8 cellular contexts compared by ENCODE assay signal in genomic region chr20:63573739-63574131, GRCh38. TPM values are rescaled to one million over a fixed set of nuclear protein-coding genes. Genes with fewer than 3 reads are reported as not detected.
A peak's percentile ranks its signal among the peaks of the same experiment; 100 is the strongest.
DNase-seq lines count a peak whose midpoint lies in the region; ATAC-seq and TF ChIP-seq lines count a peak whose summit lies in the region.

No MANE protein-coding gene starts in this region.

- peak overlapping the region; percentile 21 for H3K27ac ChIP-seq in AG04450 (ENCODE audit: low read depth, low read length)
- no peak overlapping the region for H3K27ac ChIP-seq in muscle layer of duodenum (ENCODE audit: low read length)

- intact Hi-C loops in dendritic cell treated with granulocyte-macrophage colony-stimulating factor and Interleukin-4, amounts not matched to agents 40 ng/mL and 50 ng/mL, for 4 days (cut with micrococcal nuclease), result no loop called here

- peak overlapping the region; percentile 85 for H3K4me3 ChIP-seq in AG04450 (ENCODE audit: low read depth, low read length)
- peak overlapping the region; percentile 62 for H3K4me3 ChIP-seq in LNCaP clone FGC (ENCODE audit: low read depth, low read length)
- H3K4me3 ChIP-seq in muscle layer of duodenum (ENCODE audit: low read depth in 1 of 2, low read length in 2 of 2), result peak overlapping the region; percentile 71 to 79

- CTCF ChIA-PET in AG04450 (lab: Charles Lee), result interaction anchor here (1.9 kb wide), 1 partner anchor 36 kb away, joined by 5 read pairs; the partner anchor contains the start of gene PTK6

- no peak for TF ChIP-seq CTCF in AG04450 (IDR thresholded peaks at IDR 0.05; ENCODE audit: low read depth, low read length)
- no peak for TF ChIP-seq CTCF in LNCaP clone FGC (IDR thresholded peaks at IDR 0.05; ENCODE audit: control insufficient read depth, extremely low read depth, insufficient read depth)

- no peaks in the 10 kb centered on the region for H3K9me3 Mint-ChIP-seq in dendritic cell treated with granulocyte-macrophage colony-stimulating factor and Interleukin-4, amounts not matched to agents 40 ng/mL and 50 ng/mL, for 4 days

- H3K27ac Mint-ChIP-seq in dendritic cell treated with granulocyte-macrophage colony-stimulating factor and Interleukin-4, amounts not matched to agents 40 ng/mL and 50 ng/mL, for 4 days, result peak overlapping the region; percentile 85

- H3K36me3 ChIP-seq in muscle layer of duodenum (ENCODE audit: control insufficient read depth in 1 of 2, insufficient read depth in 2 of 2, low read length in 2 of 2), result peaks cover 0 to 7% of the 10 kb centered on the region in 2 donors

- H3K4me1 Mint-ChIP-seq in dendritic cell treated with granulocyte-macrophage colony-stimulating factor and Interleukin-4, amounts not matched to agents 40 ng/mL and 50 ng/mL, for 4 days (ENCODE audit: low read depth), result peaks cover 18% of the 10 kb centered on the region

- H3K27me3 Mint-ChIP-seq in dendritic cell treated with granulocyte-macrophage colony-stimulating factor and Interleukin-4, amounts not matched to agents 40 ng/mL and 50 ng/mL, for 4 days, result peaks cover 71% of the 10 kb centered on the region

- no peak for DNase-seq in AG04450 (ENCODE audit: low read depth, low spot score)
- DNase-seq in LNCaP clone FGC (ENCODE audit: low read depth), result no peak
- no peak for DNase-seq in NCI-H1694 (lab: John Stamatoyannopoulos, UW)

- H3K4me1 ChIP-seq in muscle layer of duodenum (ENCODE audit: control insufficient read depth in 1 of 2, insufficient read depth in 2 of 2, low read length in 2 of 2), result peaks cover 0 to 13% of the 10 kb centered on the region in 2 donors

- H3K9me3 ChIP-seq in AG04450 (ENCODE audit: control insufficient read depth, insufficient read depth, low read length), result no peaks in the 10 kb centered on the region; the same call in 1 of the 2 replicates
- H3K9me3 ChIP-seq in muscle layer of duodenum (ENCODE audit: control insufficient read depth in 1 of 2, low read length in 2 of 2), result no peaks in the 10 kb centered on the region

- H3K4me3 Mint-ChIP-seq in dendritic cell treated with granulocyte-macrophage colony-stimulating factor and Interleukin-4, amounts not matched to agents 40 ng/mL and 50 ng/mL, for 4 days, result peak overlapping the region; percentile 86

- H3K36me3 Mint-ChIP-seq in dendritic cell treated with granulocyte-macrophage colony-stimulating factor and Interleukin-4, amounts not matched to agents 40 ng/mL and 50 ng/mL, for 4 days (ENCODE audit: low read depth), result peaks cover 21% of the 10 kb centered on the region

- POLR2A ChIA-PET in AG04450 (lab: Yijun Ruan, JAX), result interaction anchor here (1.4 to 1.6 kb wide), 3 partner anchors 9 to 53 kb away, joined by 5 to 13 read pairs (median 5); partner anchors contain the start of genes GMEB2 and PPDPF

- H3K27me3 ChIP-seq in AG04450 (ENCODE audit: control insufficient read depth, insufficient read depth, low read length) (no peaks in the 10 kb centered on the region), muscle layer of duodenum (ENCODE audit: low read depth, low read length) (peaks cover 3% of the 10 kb centered on the region)

- ATAC-seq in GM18870 (IDR thresholded peaks at IDR 0.05; ENCODE audit: unreplicated experiment) (no peak), HG02798 (IDR thresholded peaks at IDR 0.05; ENCODE audit: poor library complexity, unreplicated experiment) (no peak), HG03378 (IDR thresholded peaks at IDR 0.05; ENCODE audit: unreplicated experiment) (no peak)

RNA-seq across cellular contexts. Expression of gene HELZ2, which starts 0.3 kb away (rescaled TPM):
- 4.6 and 7.0 TPM in 2 replicates for polyA plus RNA-seq in AG04450 (2011; rRNA removed)
- 21.1 and 27.3 TPM in 2 replicates for polyA minus RNA-seq in AG04450 (2011; rRNA and poly(A)+ RNA removed)

RNA-seq across cellular contexts. Expression of gene FNDC11, which starts 19.8 kb away (rescaled TPM):
- 0.64 and 0.76 TPM in 2 replicates for polyA plus RNA-seq in AG04450 (2011; rRNA removed)
- 0.32 and 0.35 TPM in 2 replicates for polyA minus RNA-seq in AG04450 (2011; rRNA and poly(A)+ RNA removed)

RNA-seq across cellular contexts. Expression of gene SRMS, which starts 26.2 kb away (rescaled TPM):
- not detected in 2 replicates for polyA plus RNA-seq in AG04450 (2011; rRNA removed)
- polyA minus RNA-seq in AG04450 (2011; rRNA and poly(A)+ RNA removed), result not detected in 2 replicates

RNA-seq across cellular contexts. Expression of gene PTK6, which starts 36.6 kb away (rescaled TPM):
- 0.02 TPM in 1 of 2 replicates, not detected in the other for polyA plus RNA-seq in AG04450 (2011; rRNA removed)
- polyA minus RNA-seq in AG04450 (2011; rRNA and poly(A)+ RNA removed), result not detected in 2 replicates

RNA-seq across cellular contexts. Expression of gene GMEB2, which starts 53.2 kb away (rescaled TPM):
- 6.3 and 7.3 TPM in 2 replicates for polyA plus RNA-seq in AG04450 (2011; rRNA removed)
- 6.6 and 7.3 TPM in 2 replicates for polyA minus RNA-seq in AG04450 (2011; rRNA and poly(A)+ RNA removed)
